ENCODE assay signal across 10 cellular contexts in the genomic region with DNA sequence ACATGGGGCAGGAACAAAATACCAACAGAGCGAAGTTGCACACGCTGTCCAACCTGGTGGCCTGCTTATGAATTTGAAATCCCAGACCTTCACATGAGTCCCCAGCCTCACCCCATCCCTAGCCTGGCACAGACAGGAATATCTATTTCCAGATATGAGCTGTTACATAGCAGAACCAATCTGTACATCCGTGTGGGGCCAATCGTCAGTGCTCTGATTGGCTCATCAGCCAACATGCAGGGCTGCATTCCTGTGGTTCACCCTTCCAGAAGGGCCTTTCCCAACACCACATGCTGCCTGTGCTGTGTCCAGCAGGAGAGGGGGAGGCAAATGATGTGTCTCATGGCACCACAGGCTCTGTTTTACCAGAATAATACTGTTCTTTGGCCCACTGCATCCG. TPM values are rescaled to one million over a fixed set of nuclear protein-coding genes. Genes with fewer than 3 reads are reported as not detected.
DNase-seq lines count a peak whose midpoint lies in the region; ATAC-seq and TF ChIP-seq lines count a peak whose summit lies in the region.
"Had no signal": no experiment of that assay in that cellular context is flagged by ENCODE, and none has a peak within 500 bp of the region (broad histone marks: within the 10 kb centered on the region; RNA-seq: fewer than 3 reads in every experiment).

No MANE protein-coding gene starts in this region.

- no peaks in the 10 kb centered on the region for H3K27me3 ChIP-seq in PC-3 (ENCODE audit: low read length)

- H3K9me3 ChIP-seq in PC-3 (ENCODE audit: low read length) (no peaks in the 10 kb centered on the region), mucosa of descending colon (no peaks in the 10 kb centered on the region)

- POLR2A ChIA-PET in PC-3 (lab: Charles Lee; ENCODE audit: unreplicated experiment), result interaction anchor here (0.5 to 0.7 kb wide), 2 partner anchors 283 to 1534 kb away, joined by 3 to 5 read pairs; no protein-coding TSS in a partner anchor

- BruUV-seq in PC-3 (replicated peaks; lab: Mats Ljungman, UMichigan), result no TSS peak

- H3K27ac Mint-ChIP-seq in nephron progenitor cell, result no peak overlapping the region

- DNase-seq in A172 (ENCODE audit: low spot score) (peak; percentile 94), PC-3 (peak; percentile 97), mucosa of descending colon (peak in 2 of 3 donors; percentile 8 to 48), NCI-H82 (lab: John Stamatoyannopoulos, UW) (no peak), hippocampal formation (lab: John Stamatoyannopoulos, UW) (no peak), nephron progenitor cell (no peak), HuH-7.5 (ENCODE audit: low spot score) (no peak)
- DNase-seq: NCI-H510A had no signal

- H3K27me3 Mint-ChIP-seq in nephron progenitor cell (ENCODE audit: low read depth, poor library complexity), result peaks cover 5% of the 10 kb centered on the region

- H3K4me3 ChIP-seq in PC-3 (ENCODE audit: low read length) (no peak overlapping the region), mucosa of descending colon (no peak overlapping the region)

- H3K36me3 Mint-ChIP-seq in nephron progenitor cell (ENCODE audit: low read depth), result no peaks in the 10 kb centered on the region

- no peaks in the 10 kb centered on the region for H3K9me3 Mint-ChIP-seq in nephron progenitor cell

- no peak overlapping the region for H3K4me3 Mint-ChIP-seq in nephron progenitor cell

- CTCF ChIA-PET in PC-3 (lab: Charles Lee), result interaction anchor here (1.0 kb wide), 1 partner anchor 238 kb away, joined by 4 read pairs; no protein-coding TSS in a partner anchor

- no peaks in the 10 kb centered on the region for H3F3A ChIP-seq in PC-3 (ENCODE audit: low read length, unreplicated experiment)

- H3K4me1 Mint-ChIP-seq in nephron progenitor cell, result peaks cover 24% of the 10 kb centered on the region

- TF ChIP-seq CTCF in PC-3 (conservative IDR thresholded peaks at IDR 0.05; ENCODE audit: low read depth, low read length), result no peak
- TF ChIP-seq CTCF in mucosa of descending colon (IDR thresholded peaks at IDR 0.05), result no peak
- TF ChIP-seq CTCF in nephron progenitor cell (IDR thresholded peaks at IDR 0.05), result no peak

- H3K36me3 ChIP-seq in PC-3 (ENCODE audit: low read depth, low read length), result no peaks in the 10 kb centered on the region
- H3K36me3 ChIP-seq in mucosa of descending colon (ENCODE audit: low read depth), result no peaks in the 10 kb centered on the region

- H4K20me1 ChIP-seq in PC-3 (ENCODE audit: low read length), result no peaks in the 10 kb centered on the region

- no peaks in the 10 kb centered on the region for H3K9me2 ChIP-seq in PC-3 (replicated peaks; ENCODE audit: low read length)

- H3K4me1 ChIP-seq in PC-3 (ENCODE audit: insufficient read depth, low read length), result peaks cover 57% of the 10 kb centered on the region
- no peaks in the 10 kb centered on the region for H3K4me1 ChIP-seq in mucosa of descending colon (ENCODE audit: low read depth)

- no peak overlapping the region for H3K9ac ChIP-seq in PC-3 (ENCODE audit: low read length)

- H2AFZ ChIP-seq in PC-3 (ENCODE audit: low read length), result no peak overlapping the region

- H3K27ac ChIP-seq in PC-3 (ENCODE audit: low read length), result peak overlapping the region; percentile 73
- H3K27ac ChIP-seq: 22Rv1 had no signal

- peak overlapping the region; percentile 30 for H3K4me2 ChIP-seq in PC-3 (ENCODE audit: low read length)

- ATAC-seq in PC-3, result peak; percentile 35
- peak; percentile 70 for ATAC-seq in esophagus mucosa
- ATAC-seq in mucosa of descending colon, result peak; percentile 39

- H3K79me2 ChIP-seq in PC-3 (ENCODE audit: low read length), result no peaks in the 10 kb centered on the region

- intact Hi-C loops in PC-3 (cut with micrococcal nuclease), result loop anchor here (2.0 kb wide), 1 partner anchor 81 kb away; no protein-coding TSS in a partner anchor
- intact Hi-C loops in mucosa of descending colon (cut with DNase I, micrococcal nuclease), result no loop called here

RNA-seq across cellular contexts. Expression of a gene that starts 31.3 kb away (rescaled TPM):
- total RNA-seq in A172 (2014; rRNA removed; shearing (Covaris generic)), result 23.5 and 23.9 TPM in 2 replicates
- total RNA-seq in PC-3 (2014; rRNA removed) (85.4 and 123 TPM in 2 replicates), esophagus mucosa (2.5 TPM), mucosa of descending colon (10 to 100 TPM in 2 of 3 donors, 1 to 10 TPM in 1; 8.1 to 94.0 (median 20.2) TPM)

Comparison
In these comparisons a context has a peak if more than half of its experiments do, and no peak if none do; other contexts are left out.
1. DNase-seq: peak in A172 (single experiment), PC-3 (single experiment) and mucosa of descending colon (2 of 3); none in NCI-H82 (single experiment), hippocampal formation (0 of 2), nephron progenitor cell (single experiment) and HuH-7.5 (single experiment).
2. Peak in every context shown above with its lines, with median percentiles within 50 percentile points of each other: ATAC-seq.